20 cellular contexts compared by ENCODE assay signal in genomic region chr12:6974180-6974579, GRCh38. TPM values are rescaled to one million over a fixed set of nuclear protein-coding genes. Genes with fewer than 3 reads are reported as not detected.
DNase-seq lines count a peak whose midpoint lies in the region; ATAC-seq, FAIRE-seq and TF ChIP-seq lines count a peak whose summit lies in the region.
"Had no signal": no experiment of that assay in that cellular context is flagged by ENCODE, and none has a peak within 500 bp of the region (broad histone marks: within the 10 kb centered on the region; RNA-seq: fewer than 3 reads in every experiment).

No MANE protein-coding gene starts in this region.

- POLR2A ChIA-PET in activated CD4-positive, alpha-beta T cell treated with anti-CD3 and anti-CD28 coated beads for 36 hours (lab: Charles Lee), result interaction anchor here (0.6 kb wide), 1 partner anchor 10 kb away, joined by 12 read pairs; no protein-coding TSS in a partner anchor
- POLR2A ChIA-PET in activated CD4-positive, alpha-beta T cell treated with anti-CD3 and anti-CD28 coated beads, Interleukin-2, amount 10 ng/mL, durations not matched to agents 7 days and 5 days (lab: Charles Lee), result no interaction called here
- POLR2A ChIA-PET in activated CD8-positive, alpha-beta T cell treated with anti-CD3 and anti-CD28 coated beads, Interleukin-2, amount 10 ng/mL, durations not matched to agents 7 days and 5 days (lab: Charles Lee), result interaction anchor here (0.8 to 5.0 kb wide), 6 partner anchors 24 to 139 kb away, joined by 3 to 39 read pairs (median 4); partner anchors contain the start of genes C12orf57, LPCAT3 and RNU7-1

- H3K4me3 Mint-ChIP-seq in activated CD4-positive, alpha-beta T cell treated with anti-CD3 and anti-CD28 coated beads for 36 hours, result no peak overlapping the region
- no peak overlapping the region for H3K4me3 Mint-ChIP-seq in activated CD4-positive, alpha-beta T cell treated with anti-CD3 and anti-CD28 coated beads, Interleukin-2, amount 10 ng/mL, durations not matched to agents 7 days and 5 days
- no peak overlapping the region for H3K4me3 Mint-ChIP-seq in activated CD8-positive, alpha-beta T cell treated with anti-CD3 and anti-CD28 coated beads, Interleukin-2, amount 10 ng/mL, durations not matched to agents 7 days and 5 days
- peak overlapping the region; percentile 65 to 100 (median 77) for H3K4me3 Mint-ChIP-seq in nephron

- CTCF ChIA-PET in activated CD4-positive, alpha-beta T cell treated with anti-CD3 and anti-CD28 coated beads for 36 hours (lab: Charles Lee), result interaction anchor here (0.6 to 2.1 kb wide), 7 partner anchors 9 to 137 kb away, joined by 3 to 9 read pairs (median 3); no protein-coding TSS in a partner anchor
- CTCF ChIA-PET in activated CD4-positive, alpha-beta T cell treated with anti-CD3 and anti-CD28 coated beads, Interleukin-2, amount 10 ng/mL, durations not matched to agents 7 days and 5 days (lab: Charles Lee), result interaction anchor here (0.6 to 2.0 kb wide), 7 partner anchors 9 to 105 kb away, joined by 3 to 8 read pairs (median 4); partner anchors contain the start of gene C12orf57
- CTCF ChIA-PET in activated CD8-positive, alpha-beta T cell treated with anti-CD3 and anti-CD28 coated beads, Interleukin-2, amount 10 ng/mL, durations not matched to agents 7 days and 5 days (lab: Charles Lee), result interaction anchor here (0.8 to 5.4 kb wide), 8 partner anchors 9 to 135 kb away, joined by 3 to 23 read pairs (median 6); partner anchors contain the start of genes C1RL, LPCAT3 and SPSB2

- peaks cover 78% of the 10 kb centered on the region for H3K36me3 Mint-ChIP-seq in activated CD4-positive, alpha-beta T cell treated with anti-CD3 and anti-CD28 coated beads for 36 hours (ENCODE audit: low read depth)
- peaks cover 50% of the 10 kb centered on the region for H3K36me3 Mint-ChIP-seq in activated CD4-positive, alpha-beta T cell treated with anti-CD3 and anti-CD28 coated beads, Interleukin-2, amount 10 ng/mL, durations not matched to agents 7 days and 5 days (ENCODE audit: low read depth)
- peaks cover 69% of the 10 kb centered on the region for H3K36me3 Mint-ChIP-seq in activated CD8-positive, alpha-beta T cell treated with anti-CD3 and anti-CD28 coated beads, Interleukin-2, amount 10 ng/mL, durations not matched to agents 7 days and 5 days (ENCODE audit: low read depth)
- peaks cover 47% of the 10 kb centered on the region for H3K36me3 Mint-ChIP-seq in nephron (ENCODE audit: low read depth)

- FAIRE-seq in GM12892 (lab: Jason Lieb, UNC), result no peak

- no peak for ATAC-seq in activated CD4-positive, alpha-beta T cell treated with anti-CD3 and anti-CD28 coated beads for 36 hours
- no peak for ATAC-seq in activated CD8-positive, alpha-beta T cell treated with anti-CD3 and anti-CD28 coated beads, Interleukin-2, amount 10 ng/mL, durations not matched to agents 7 days and 5 days

- peak; percentile 38 for TF ChIP-seq POLR2A in GM12892 (IDR thresholded peaks at IDR 0.05; ENCODE audit: low read depth, low read length)

- peak overlapping the region; percentile 55 for H3K27ac Mint-ChIP-seq in activated CD4-positive, alpha-beta T cell treated with anti-CD3 and anti-CD28 coated beads for 36 hours
- no peak overlapping the region for H3K27ac Mint-ChIP-seq in activated CD4-positive, alpha-beta T cell treated with anti-CD3 and anti-CD28 coated beads, Interleukin-2, amount 10 ng/mL, durations not matched to agents 7 days and 5 days
- peak overlapping the region; percentile 19 for H3K27ac Mint-ChIP-seq in activated CD8-positive, alpha-beta T cell treated with anti-CD3 and anti-CD28 coated beads, Interleukin-2, amount 10 ng/mL, durations not matched to agents 7 days and 5 days
- no peak overlapping the region for H3K27ac Mint-ChIP-seq in nephron
- H3K27ac Mint-ChIP-seq: H9 had no signal

- no peaks in the 10 kb centered on the region for H3K27me3 Mint-ChIP-seq in activated CD4-positive, alpha-beta T cell treated with anti-CD3 and anti-CD28 coated beads for 36 hours
- no peaks in the 10 kb centered on the region for H3K27me3 Mint-ChIP-seq in activated CD4-positive, alpha-beta T cell treated with anti-CD3 and anti-CD28 coated beads, Interleukin-2, amount 10 ng/mL, durations not matched to agents 7 days and 5 days
- H3K27me3 Mint-ChIP-seq in activated CD8-positive, alpha-beta T cell treated with anti-CD3 and anti-CD28 coated beads, Interleukin-2, amount 10 ng/mL, durations not matched to agents 7 days and 5 days (ENCODE audit: low read depth), result no peaks in the 10 kb centered on the region
- no peaks in the 10 kb centered on the region for H3K27me3 Mint-ChIP-seq in nephron (ENCODE audit: low read depth)
- H3K27me3 Mint-ChIP-seq: IgD-negative memory B cell had no signal

- H3K4me1 Mint-ChIP-seq in activated CD4-positive, alpha-beta T cell treated with anti-CD3 and anti-CD28 coated beads for 36 hours, result peaks cover 28% of the 10 kb centered on the region
- peaks cover 37% of the 10 kb centered on the region for H3K4me1 Mint-ChIP-seq in activated CD4-positive, alpha-beta T cell treated with anti-CD3 and anti-CD28 coated beads, Interleukin-2, amount 10 ng/mL, durations not matched to agents 7 days and 5 days
- H3K4me1 Mint-ChIP-seq in activated CD8-positive, alpha-beta T cell treated with anti-CD3 and anti-CD28 coated beads, Interleukin-2, amount 10 ng/mL, durations not matched to agents 7 days and 5 days (ENCODE audit: low read depth), result peaks cover 47% of the 10 kb centered on the region
- peaks cover 20% of the 10 kb centered on the region for H3K4me1 Mint-ChIP-seq in nephron

- no peaks in the 10 kb centered on the region for H3K9me3 Mint-ChIP-seq in activated CD4-positive, alpha-beta T cell treated with anti-CD3 and anti-CD28 coated beads for 36 hours (ENCODE audit: low read depth)
- H3K9me3 Mint-ChIP-seq in activated CD4-positive, alpha-beta T cell treated with anti-CD3 and anti-CD28 coated beads, Interleukin-2, amount 10 ng/mL, durations not matched to agents 7 days and 5 days, result no peaks in the 10 kb centered on the region
- no peaks in the 10 kb centered on the region for H3K9me3 Mint-ChIP-seq in activated CD8-positive, alpha-beta T cell treated with anti-CD3 and anti-CD28 coated beads, Interleukin-2, amount 10 ng/mL, durations not matched to agents 7 days and 5 days (ENCODE audit: insufficient read depth)
- H3K9me3 Mint-ChIP-seq in nephron, result no peaks in the 10 kb centered on the region
- H3K9me3 Mint-ChIP-seq: H9, IgD-negative memory B cell had no signal

- intact Hi-C loops in activated CD4-positive, alpha-beta T cell treated with anti-CD3 and anti-CD28 coated beads for 36 hours (cut with DNase I, micrococcal nuclease), result no loop called here
- intact Hi-C loops in posterior cingulate gyrus (cut with DNase I), result loop anchor here (10.0 kb wide), 1 partner anchor 121 kb away; the partner anchor contains the start of gene C1R

- no peak for TF ChIP-seq CTCF in nephron (IDR thresholded peaks at IDR 0.05; ENCODE audit: unreplicated experiment in 3 of 3)

- no peak for DNase-seq in activated CD4-positive, alpha-beta T cell treated with anti-CD3 and anti-CD28 coated beads for 36 hours
- no peak for DNase-seq in activated CD4-positive, alpha-beta T cell treated with anti-CD3 and anti-CD28 coated beads, Interleukin-2, amount 10 ng/mL, durations not matched to agents 7 days and 5 days
- DNase-seq in GM12892 (ENCODE audit: insufficient read length) (no peak), anterior cingulate cortex (lab: John Stamatoyannopoulos, UW) (no peak), NCI-H2227 (lab: John Stamatoyannopoulos, UW; ENCODE audit: unreplicated experiment) (no peak), posterior cingulate gyrus (no peak)
- DNase-seq in activated CD8-positive, alpha-beta T cell treated with anti-CD3 and anti-CD28 coated beads, Interleukin-2, amount 10 ng/mL, durations not matched to agents 7 days and 5 days, result no peak
- DNase-seq: 8988T, C1 segment of cervical spinal cord, DMS153, EL, H9, NCI-H1436, NCI-H2081, NCI-H524, SJCRH30 had no signal

RNA-seq across cellular contexts. Expression of gene EMG1, which starts 3.5 kb away (rescaled TPM):
- total RNA-seq in activated CD4-positive, alpha-beta T cell treated with anti-CD3 and anti-CD28 coated beads for 36 hours, result 100 to 1,000 TPM in 1 of 2 experiments, 10 to 100 TPM in 1; 85.0 to 106 TPM
- 10 to 100 TPM; 41.8 to 53.3 TPM for total RNA-seq in activated CD4-positive, alpha-beta T cell treated with anti-CD3 and anti-CD28 coated beads, Interleukin-2, amount 10 ng/mL, durations not matched to agents 7 days and 5 days
- 109 TPM for polyA plus RNA-seq in GM12892 (2012; ENCODE audit: missing spikeins)
- 10 to 100 TPM; 54.9 to 58.7 TPM for total RNA-seq in activated CD8-positive, alpha-beta T cell treated with anti-CD3 and anti-CD28 coated beads, Interleukin-2, amount 10 ng/mL, durations not matched to agents 7 days and 5 days

RNA-seq across cellular contexts. Expression of gene PHB2, which starts 3.7 kb away (rescaled TPM):
- total RNA-seq in activated CD4-positive, alpha-beta T cell treated with anti-CD3 and anti-CD28 coated beads for 36 hours, result 100 to 1,000 TPM; 398 to 502 TPM
- 100 to 1,000 TPM; 214 to 230 TPM for total RNA-seq in activated CD4-positive, alpha-beta T cell treated with anti-CD3 and anti-CD28 coated beads, Interleukin-2, amount 10 ng/mL, durations not matched to agents 7 days and 5 days
- 315 TPM for polyA plus RNA-seq in GM12892 (2012; ENCODE audit: missing spikeins)
- total RNA-seq in activated CD8-positive, alpha-beta T cell treated with anti-CD3 and anti-CD28 coated beads, Interleukin-2, amount 10 ng/mL, durations not matched to agents 7 days and 5 days, result 100 to 1,000 TPM; 226 to 236 TPM

RNA-seq across cellular contexts. Expression of gene PTPN6, which starts 23.0 kb away (rescaled TPM):
- 100 to 1,000 TPM; 335 to 483 TPM for total RNA-seq in activated CD4-positive, alpha-beta T cell treated with anti-CD3 and anti-CD28 coated beads for 36 hours
- total RNA-seq in activated CD4-positive, alpha-beta T cell treated with anti-CD3 and anti-CD28 coated beads, Interleukin-2, amount 10 ng/mL, durations not matched to agents 7 days and 5 days, result 100 to 1,000 TPM; 346 to 354 TPM
- polyA plus RNA-seq in GM12892 (2012; ENCODE audit: missing spikeins), result 286 TPM
- 100 to 1,000 TPM; 354 to 397 TPM for total RNA-seq in activated CD8-positive, alpha-beta T cell treated with anti-CD3 and anti-CD28 coated beads, Interleukin-2, amount 10 ng/mL, durations not matched to agents 7 days and 5 days

RNA-seq across cellular contexts. Expression of gene C12orf57, which starts 30.4 kb away (rescaled TPM):
- total RNA-seq in activated CD4-positive, alpha-beta T cell treated with anti-CD3 and anti-CD28 coated beads for 36 hours, result 100 to 1,000 TPM; 189 to 208 TPM
- total RNA-seq in activated CD4-positive, alpha-beta T cell treated with anti-CD3 and anti-CD28 coated beads, Interleukin-2, amount 10 ng/mL, durations not matched to agents 7 days and 5 days, result 100 to 1,000 TPM; 156 to 181 TPM
- polyA plus RNA-seq in GM12892 (2012; ENCODE audit: missing spikeins), result 175 TPM
- total RNA-seq in activated CD8-positive, alpha-beta T cell treated with anti-CD3 and anti-CD28 coated beads, Interleukin-2, amount 10 ng/mL, durations not matched to agents 7 days and 5 days, result 100 to 1,000 TPM; 184 to 185 TPM

RNA-seq across cellular contexts. Expression of gene RNU7-1, which starts 30.6 kb away (rescaled TPM):
- not detected for total RNA-seq in activated CD4-positive, alpha-beta T cell treated with anti-CD3 and anti-CD28 coated beads for 36 hours
- total RNA-seq in activated CD4-positive, alpha-beta T cell treated with anti-CD3 and anti-CD28 coated beads, Interleukin-2, amount 10 ng/mL, durations not matched to agents 7 days and 5 days, result not detected
- polyA plus RNA-seq in GM12892 (2012; ENCODE audit: missing spikeins), result not detected
- total RNA-seq in activated CD8-positive, alpha-beta T cell treated with anti-CD3 and anti-CD28 coated beads, Interleukin-2, amount 10 ng/mL, durations not matched to agents 7 days and 5 days, result not detected
- total RNA-seq: H9, HT-29, RPMI7951, SJCRH30 had no signal
- polyA plus RNA-seq: IgD-negative memory B cell had no signal

Comparison
In these comparisons a context has a peak if more than half of its experiments do, and no peak if none do; other contexts are left out.
1. H3K27ac Mint-ChIP-seq: peak in activated CD4-positive, alpha-beta T cell treated with anti-CD3 and anti-CD28 coated beads for 36 hours (single experiment) and activated CD8-positive, alpha-beta T cell treated with anti-CD3 and anti-CD28 coated beads, Interleukin-2, amount 10 ng/mL, durations not matched to agents 7 days and 5 days (single experiment); none in activated CD4-positive, alpha-beta T cell treated with anti-CD3 and anti-CD28 coated beads, Interleukin-2, amount 10 ng/mL, durations not matched to agents 7 days and 5 days (single experiment) and nephron (0 of 3).
2. H3K4me3 Mint-ChIP-seq: peak in nephron (3 of 3); none in activated CD4-positive, alpha-beta T cell treated with anti-CD3 and anti-CD28 coated beads for 36 hours (single experiment), activated CD4-positive, alpha-beta T cell treated with anti-CD3 and anti-CD28 coated beads, Interleukin-2, amount 10 ng/mL, durations not matched to agents 7 days and 5 days (single experiment) and activated CD8-positive, alpha-beta T cell treated with anti-CD3 and anti-CD28 coated beads, Interleukin-2, amount 10 ng/mL, durations not matched to agents 7 days and 5 days (single experiment).